Comparison of ENCODE assay signal across 1 cellular context in genomic region chr2:148965596-148966431, GRCh38.
TF ChIP-seq lines count a peak whose summit lies in the region.

No MANE protein-coding gene starts in this region.

TF ChIP-seq in K562, 482 proteins besides CTCF, POLR2A, EP300 and RAD21 (continued from another document):
- TF ChIP-seq, protein P1, sequence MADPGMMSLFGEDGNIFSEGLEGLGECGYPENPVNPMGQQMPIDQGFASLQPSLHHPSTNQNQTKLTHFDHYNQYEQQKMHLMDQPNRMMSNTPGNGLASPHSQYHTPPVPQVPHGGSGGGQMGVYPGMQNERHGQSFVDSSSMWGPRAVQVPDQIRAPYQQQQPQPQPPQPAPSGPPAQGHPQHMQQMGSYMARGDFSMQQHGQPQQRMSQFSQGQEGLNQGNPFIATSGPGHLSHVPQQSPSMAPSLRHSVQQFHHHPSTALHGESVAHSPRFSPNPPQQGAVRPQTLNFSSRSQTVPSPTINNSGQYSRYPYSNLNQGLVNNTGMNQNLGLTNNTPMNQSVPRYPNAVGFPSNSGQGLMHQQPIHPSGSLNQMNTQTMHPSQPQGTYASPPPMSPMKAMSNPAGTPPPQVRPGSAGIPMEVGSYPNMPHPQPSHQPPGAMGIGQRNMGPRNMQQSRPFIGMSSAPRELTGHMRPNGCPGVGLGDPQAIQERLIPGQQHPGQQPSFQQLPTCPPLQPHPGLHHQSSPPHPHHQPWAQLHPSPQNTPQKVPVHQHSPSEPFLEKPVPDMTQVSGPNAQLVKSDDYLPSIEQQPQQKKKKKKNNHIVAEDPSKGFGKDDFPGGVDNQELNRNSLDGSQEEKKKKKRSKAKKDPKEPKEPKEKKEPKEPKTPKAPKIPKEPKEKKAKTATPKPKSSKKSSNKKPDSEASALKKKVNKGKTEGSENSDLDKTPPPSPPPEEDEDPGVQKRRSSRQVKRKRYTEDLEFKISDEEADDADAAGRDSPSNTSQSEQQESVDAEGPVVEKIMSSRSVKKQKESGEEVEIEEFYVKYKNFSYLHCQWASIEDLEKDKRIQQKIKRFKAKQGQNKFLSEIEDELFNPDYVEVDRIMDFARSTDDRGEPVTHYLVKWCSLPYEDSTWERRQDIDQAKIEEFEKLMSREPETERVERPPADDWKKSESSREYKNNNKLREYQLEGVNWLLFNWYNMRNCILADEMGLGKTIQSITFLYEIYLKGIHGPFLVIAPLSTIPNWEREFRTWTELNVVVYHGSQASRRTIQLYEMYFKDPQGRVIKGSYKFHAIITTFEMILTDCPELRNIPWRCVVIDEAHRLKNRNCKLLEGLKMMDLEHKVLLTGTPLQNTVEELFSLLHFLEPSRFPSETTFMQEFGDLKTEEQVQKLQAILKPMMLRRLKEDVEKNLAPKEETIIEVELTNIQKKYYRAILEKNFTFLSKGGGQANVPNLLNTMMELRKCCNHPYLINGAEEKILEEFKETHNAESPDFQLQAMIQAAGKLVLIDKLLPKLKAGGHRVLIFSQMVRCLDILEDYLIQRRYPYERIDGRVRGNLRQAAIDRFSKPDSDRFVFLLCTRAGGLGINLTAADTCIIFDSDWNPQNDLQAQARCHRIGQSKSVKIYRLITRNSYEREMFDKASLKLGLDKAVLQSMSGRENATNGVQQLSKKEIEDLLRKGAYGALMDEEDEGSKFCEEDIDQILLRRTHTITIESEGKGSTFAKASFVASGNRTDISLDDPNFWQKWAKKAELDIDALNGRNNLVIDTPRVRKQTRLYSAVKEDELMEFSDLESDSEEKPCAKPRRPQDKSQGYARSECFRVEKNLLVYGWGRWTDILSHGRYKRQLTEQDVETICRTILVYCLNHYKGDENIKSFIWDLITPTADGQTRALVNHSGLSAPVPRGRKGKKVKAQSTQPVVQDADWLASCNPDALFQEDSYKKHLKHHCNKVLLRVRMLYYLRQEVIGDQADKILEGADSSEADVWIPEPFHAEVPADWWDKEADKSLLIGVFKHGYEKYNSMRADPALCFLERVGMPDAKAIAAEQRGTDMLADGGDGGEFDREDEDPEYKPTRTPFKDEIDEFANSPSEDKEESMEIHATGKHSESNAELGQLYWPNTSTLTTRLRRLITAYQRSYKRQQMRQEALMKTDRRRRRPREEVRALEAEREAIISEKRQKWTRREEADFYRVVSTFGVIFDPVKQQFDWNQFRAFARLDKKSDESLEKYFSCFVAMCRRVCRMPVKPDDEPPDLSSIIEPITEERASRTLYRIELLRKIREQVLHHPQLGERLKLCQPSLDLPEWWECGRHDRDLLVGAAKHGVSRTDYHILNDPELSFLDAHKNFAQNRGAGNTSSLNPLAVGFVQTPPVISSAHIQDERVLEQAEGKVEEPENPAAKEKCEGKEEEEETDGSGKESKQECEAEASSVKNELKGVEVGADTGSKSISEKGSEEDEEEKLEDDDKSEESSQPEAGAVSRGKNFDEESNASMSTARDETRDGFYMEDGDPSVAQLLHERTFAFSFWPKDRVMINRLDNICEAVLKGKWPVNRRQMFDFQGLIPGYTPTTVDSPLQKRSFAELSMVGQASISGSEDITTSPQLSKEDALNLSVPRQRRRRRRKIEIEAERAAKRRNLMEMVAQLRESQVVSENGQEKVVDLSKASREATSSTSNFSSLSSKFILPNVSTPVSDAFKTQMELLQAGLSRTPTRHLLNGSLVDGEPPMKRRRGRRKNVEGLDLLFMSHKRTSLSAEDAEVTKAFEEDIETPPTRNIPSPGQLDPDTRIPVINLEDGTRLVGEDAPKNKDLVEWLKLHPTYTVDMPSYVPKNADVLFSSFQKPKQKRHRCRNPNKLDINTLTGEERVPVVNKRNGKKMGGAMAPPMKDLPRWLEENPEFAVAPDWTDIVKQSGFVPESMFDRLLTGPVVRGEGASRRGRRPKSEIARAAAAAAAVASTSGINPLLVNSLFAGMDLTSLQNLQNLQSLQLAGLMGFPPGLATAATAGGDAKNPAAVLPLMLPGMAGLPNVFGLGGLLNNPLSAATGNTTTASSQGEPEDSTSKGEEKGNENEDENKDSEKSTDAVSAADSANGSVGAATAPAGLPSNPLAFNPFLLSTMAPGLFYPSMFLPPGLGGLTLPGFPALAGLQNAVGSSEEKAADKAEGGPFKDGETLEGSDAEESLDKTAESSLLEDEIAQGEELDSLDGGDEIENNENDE (IDR thresholded peaks at IDR 0.05; ENCODE audit: low read depth, low read length) = no peak
- TF ChIP-seq ZBTB5 (IDR thresholded peaks at IDR 0.05) = no peak
- TF ChIP-seq, protein P2, sequence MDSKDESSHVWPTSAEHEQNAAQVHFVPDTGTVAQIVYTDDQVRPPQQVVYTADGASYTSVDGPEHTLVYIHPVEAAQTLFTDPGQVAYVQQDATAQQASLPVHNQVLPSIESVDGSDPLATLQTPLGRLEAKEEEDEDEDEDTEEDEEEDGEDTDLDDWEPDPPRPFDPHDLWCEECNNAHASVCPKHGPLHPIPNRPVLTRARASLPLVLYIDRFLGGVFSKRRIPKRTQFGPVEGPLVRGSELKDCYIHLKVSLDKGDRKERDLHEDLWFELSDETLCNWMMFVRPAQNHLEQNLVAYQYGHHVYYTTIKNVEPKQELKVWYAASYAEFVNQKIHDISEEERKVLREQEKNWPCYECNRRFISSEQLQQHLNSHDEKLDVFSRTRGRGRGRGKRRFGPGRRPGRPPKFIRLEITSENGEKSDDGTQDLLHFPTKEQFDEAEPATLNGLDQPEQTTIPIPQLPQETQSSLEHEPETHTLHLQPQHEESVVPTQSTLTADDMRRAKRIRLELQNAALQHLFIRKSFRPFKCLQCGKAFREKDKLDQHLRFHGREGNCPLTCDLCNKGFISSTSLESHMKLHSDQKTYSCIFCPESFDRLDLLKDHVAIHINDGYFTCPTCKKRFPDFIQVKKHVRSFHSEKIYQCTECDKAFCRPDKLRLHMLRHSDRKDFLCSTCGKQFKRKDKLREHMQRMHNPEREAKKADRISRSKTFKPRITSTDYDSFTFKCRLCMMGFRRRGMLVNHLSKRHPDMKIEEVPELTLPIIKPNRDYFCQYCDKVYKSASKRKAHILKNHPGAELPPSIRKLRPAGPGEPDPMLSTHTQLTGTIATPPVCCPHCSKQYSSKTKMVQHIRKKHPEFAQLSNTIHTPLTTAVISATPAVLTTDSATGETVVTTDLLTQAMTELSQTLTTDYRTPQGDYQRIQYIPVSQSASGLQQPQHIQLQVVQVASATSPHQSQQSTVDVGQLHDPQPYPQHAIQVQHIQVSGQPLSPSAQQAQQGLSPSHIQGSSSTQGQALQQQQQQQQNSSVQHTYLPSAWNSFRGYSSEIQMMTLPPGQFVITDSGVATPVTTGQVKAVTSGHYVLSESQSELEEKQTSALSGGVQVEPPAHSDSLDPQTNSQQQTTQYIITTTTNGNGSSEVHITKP (IDR thresholded peaks at IDR 0.05; ENCODE audit: partially characterized antibody) = no peak
- no peak for TF ChIP-seq ETS2 (tag; IDR thresholded peaks at IDR 0.05; ENCODE audit: borderline replicate concordance, poor library complexity, severe bottlenecking)
- no peak for TF ChIP-seq NEUROD1 (IDR thresholded peaks at IDR 0.05; ENCODE audit: borderline replicate concordance, low read depth, low read length, partially characterized antibody)
- TF ChIP-seq MXI1 (IDR thresholded peaks at IDR 0.05; ENCODE audit: low read depth, low read length) = no peak
